8 cellular contexts compared by ENCODE assay signal in the genomic region with DNA sequence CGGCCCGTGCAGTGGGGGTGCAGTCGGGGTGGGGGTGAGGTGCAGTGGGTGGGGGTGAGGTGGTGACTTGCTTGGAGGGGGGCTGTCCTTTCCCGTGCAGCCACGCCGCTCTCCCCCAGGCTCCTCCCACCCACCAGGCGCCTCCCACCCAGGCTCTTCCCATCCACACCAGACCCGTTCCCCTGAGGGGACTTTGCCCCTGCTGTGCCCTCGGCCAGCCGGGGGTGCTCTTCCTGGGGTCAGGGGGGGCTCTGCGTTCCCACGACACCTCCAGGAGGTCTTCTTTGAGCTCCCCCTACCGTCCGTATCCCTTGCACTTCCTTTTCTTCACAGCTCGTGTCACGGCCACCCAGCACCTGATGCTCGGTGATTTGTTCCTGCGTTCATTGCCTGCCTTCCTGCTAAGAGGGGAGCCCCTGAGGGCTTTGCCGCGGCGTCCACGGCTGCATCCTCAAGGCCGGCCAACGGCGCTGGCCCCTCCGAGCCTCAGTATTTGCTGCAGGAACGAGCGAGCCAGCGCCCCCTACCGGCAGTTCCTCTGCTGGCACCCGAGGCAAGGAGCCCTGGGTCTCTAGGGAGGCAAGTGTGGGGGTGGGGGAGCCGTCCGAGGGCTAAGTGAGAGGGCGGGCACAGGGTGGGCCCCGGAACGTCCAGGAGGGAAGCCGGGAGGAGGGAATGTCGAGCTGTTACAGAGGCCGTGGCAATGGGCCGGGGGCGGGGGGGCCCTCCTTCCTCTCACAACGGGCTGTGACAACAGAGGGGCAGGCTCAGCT. TPM values are rescaled to one million over a fixed set of nuclear protein-coding genes. Genes with fewer than 3 reads are reported as not detected.
A peak's percentile ranks its signal among the peaks of the same experiment; 100 is the strongest.
DNase-seq lines count a peak whose midpoint lies in the region; ATAC-seq and TF ChIP-seq lines count a peak whose summit lies in the region.

No MANE protein-coding gene starts in this region.

- H3K4me3 ChIP-seq in esophagus (ENCODE audit: low read depth in 1 of 2, low read length in 2 of 2) (peak overlapping the region; percentile 25 to 27), muscle layer of duodenum (ENCODE audit: low read depth in 1 of 2, low read length in 2 of 2) (peak overlapping the region; percentile 50 to 67)

- no peak overlapping the region for H2BK120ac ChIP-seq in H9 (ENCODE audit: low read depth, low read length, poor library complexity, severe bottlenecking)

- peak overlapping the region; percentile 70 to 99 for H3K4me3 Mint-ChIP-seq in H9

- no peaks in the 10 kb centered on the region for H3K4me1 ChIP-seq in H9 (ENCODE audit: insufficient read depth, low read length)
- H3K4me1 ChIP-seq in esophagus (ENCODE audit: control insufficient read depth in 2 of 2, insufficient read depth in 2 of 2, low read length in 1 of 2), result peaks cover 2 to 4% of the 10 kb centered on the region in 2 donors
- H3K4me1 ChIP-seq in muscle layer of duodenum (ENCODE audit: control insufficient read depth in 1 of 2, insufficient read depth in 2 of 2, low read length in 2 of 2), result peaks cover 0 to 16% of the 10 kb centered on the region in 2 donors

- H3T11ph ChIP-seq in H9 (ENCODE audit: low read length), result no peak overlapping the region

- H3K23me2 ChIP-seq in H9 (ENCODE audit: insufficient read length, low read depth, low read length, poor library complexity, severe bottlenecking), result peaks cover 18% of the 10 kb centered on the region

- no peak overlapping the region for H4K8ac ChIP-seq in H9 (replicated peaks; ENCODE audit: insufficient read length, low read depth, low read length)

- no peak overlapping the region for H3K56ac ChIP-seq in H9 (ENCODE audit: insufficient read length, low read depth, low read length)

- H2AFZ ChIP-seq in H9 (ENCODE audit: low read length), result no peak overlapping the region

- H3K23ac ChIP-seq in H9 (ENCODE audit: insufficient read length, low read depth, low read length), result no peak overlapping the region

- DNase-seq in AG08396 (ENCODE audit: low spot score), result peak; percentile 91
- peak; percentile 94 for DNase-seq in H9
- DNase-seq in OCI-M1 (lab: John Stamatoyannopoulos, UW), result peak; percentile 92
- peak; percentile 77 for DNase-seq in activated T-cell treated with anti-CD3 and anti-CD28 coated beads for 48 hours (ENCODE audit: low read depth)
- peak; percentile 27 to 56 for DNase-seq in stimulated activated CD8-positive, alpha-beta memory T cell treated with anti-CD3 and anti-CD28 coated beads, Interleukin-7, amount 100 ng/mL, for 1 hour (ENCODE audit: low read depth in 2 of 2)

- no CpG with 5 or more reads among the region's 42 CpGs for WGBS in H9 (ENCODE audit: extremely low coverage, insufficient read length, low lambda C conversion rate)
- WGBS in esophagus, 2 donors, result 1% methylated on average over 34 to 42 of the region's 42 CpGs

- no peak overlapping the region for H2BK5ac ChIP-seq in H9 (ENCODE audit: insufficient read length, low read length)

- H3K4ac ChIP-seq in H9 (ENCODE audit: low read depth, low read length), result no peak overlapping the region

- no peak overlapping the region for H3K14ac ChIP-seq in H9 (ENCODE audit: insufficient read depth, low read length)

- H3K79me2 ChIP-seq in H9 (ENCODE audit: insufficient read depth, low read length), result no peaks in the 10 kb centered on the region

- peaks cover 0 to 2% (median 0%) of the 10 kb centered on the region in 3 experiments; a peak in 1 of 7 replicates for H3K36me3 Mint-ChIP-seq in H9 (ENCODE audit: insufficient read depth in 1 of 3, low read depth in 3 of 3)

- peak overlapping the region in 1 of 3 experiments; percentile 85; a peak in 2 of 7 replicates for H3K27ac Mint-ChIP-seq in H9

- H3K36me3 ChIP-seq in esophagus (ENCODE audit: control insufficient read depth in 2 of 2, insufficient read depth in 2 of 2, low read length in 1 of 2) (no peaks in the 10 kb centered on the region), muscle layer of duodenum (ENCODE audit: control insufficient read depth in 1 of 2, insufficient read depth in 2 of 2, low read length in 2 of 2) (no peaks in the 10 kb centered on the region)

- H3K27ac ChIP-seq in H9 (ENCODE audit: insufficient read length, low read depth, low read length) (no peak overlapping the region), esophagus (ENCODE audit: low read depth in 2 of 2, low read length in 1 of 2) (no peak overlapping the region), muscle layer of duodenum (ENCODE audit: low read length) (no peak overlapping the region)

- no peaks in the 10 kb centered on the region for H4K20me1 ChIP-seq in H9 (ENCODE audit: control insufficient read depth, insufficient read depth, insufficient read length)

- no peak overlapping the region for H3K18ac ChIP-seq in H9 (ENCODE audit: insufficient read length, low read depth, low read length)

- H3K27me3 ChIP-seq in H9 (ENCODE audit: insufficient read depth, low read length) (no peaks in the 10 kb centered on the region; the same call in 1 of the 2 replicates), esophagus (ENCODE audit: control insufficient read depth in 1 of 2, insufficient read depth in 2 of 2, low read length in 2 of 2) (no peaks in the 10 kb centered on the region), muscle layer of duodenum (ENCODE audit: low read depth, low read length) (peaks cover 4% of the 10 kb centered on the region)

- H3K4me2 ChIP-seq in H9 (ENCODE audit: insufficient read depth, insufficient read length, low read length), result peak overlapping the region; percentile 74

- peak; percentile 96 for TF ChIP-seq CTCF in H9 (conservative IDR thresholded peaks at IDR 0.05)

- ATAC-seq in HG02973 (IDR thresholded peaks at IDR 0.05; ENCODE audit: unreplicated experiment), result no peak

- H2AK5ac ChIP-seq in H9 (ENCODE audit: insufficient read length, low read length), result no peak overlapping the region

- no peaks in the 10 kb centered on the region for H3K79me1 ChIP-seq in H9 (ENCODE audit: insufficient read depth, low read depth, low read length, poor library complexity, severe bottlenecking)

- no peaks in the 10 kb centered on the region for H3K9me3 ChIP-seq in H9 (ENCODE audit: control insufficient read depth, low read depth, low read length)
- H3K9me3 ChIP-seq in esophagus (ENCODE audit: control insufficient read depth in 2 of 2, insufficient read depth in 1 of 2, low read depth in 1 of 2, low read length in 1 of 2), result no peaks in the 10 kb centered on the region
- no peaks in the 10 kb centered on the region for H3K9me3 ChIP-seq in muscle layer of duodenum (ENCODE audit: control insufficient read depth in 1 of 2, low read length in 2 of 2)

- H3K4me1 Mint-ChIP-seq in H9, result peaks cover 17 to 32% of the 10 kb centered on the region in 2 experiments

- no peak overlapping the region for H3K9ac ChIP-seq in H9 (ENCODE audit: extremely low read depth, insufficient read length, low read length)

- no peak overlapping the region for H4K5ac ChIP-seq in H9 (ENCODE audit: insufficient read length, low read depth, low read length)

- no peak overlapping the region for H2BK12ac ChIP-seq in H9 (ENCODE audit: insufficient read length, low read depth, low read length)

- H3K27me3 Mint-ChIP-seq in H9 (ENCODE audit: low read depth), result peaks cover 91% of the 10 kb centered on the region

- no peaks in the 10 kb centered on the region for H3K9me3 Mint-ChIP-seq in H9

- no peak overlapping the region for H2BK15ac ChIP-seq in H9 (ENCODE audit: low read depth, low read length)

- no peak overlapping the region for H2BK20ac ChIP-seq in H9 (ENCODE audit: low read depth, low read length, poor library complexity, severe bottlenecking)

- H4K91ac ChIP-seq in H9 (ENCODE audit: insufficient read length, low read depth, low read length), result no peak overlapping the region

RNA-seq across cellular contexts. Expression of a gene that starts 11.8 kb away (rescaled TPM):
- 3.7 and 3.8 TPM in 2 replicates for total RNA-seq in H9 (2021)
- polyA plus RNA-seq in esophagus, result under 1 TPM; 0.65 to 0.92 TPM

RNA-seq across cellular contexts. Expression of a gene that starts 42.7 kb away (rescaled TPM):
- total RNA-seq in H9 (2021), result not detected in 2 replicates
- not detected for polyA plus RNA-seq in esophagus

RNA-seq across cellular contexts. Expression of a gene that starts 45.4 kb away (rescaled TPM):
- 5.0 and 5.4 TPM in 2 replicates for total RNA-seq in H9 (2021)
- 10 to 100 TPM; 39.4 to 54.5 TPM for polyA plus RNA-seq in esophagus

Comparison
In these comparisons a context has a peak if more than half of its experiments do, and no peak if none do; other contexts are left out.
1. DNase-seq: peak in every context shown above with its lines; median percentile 94 in H9; 92 in OCI-M1; 91 in AG08396; 77 in activated T-cell treated with anti-CD3 and anti-CD28 coated beads for 48 hours; 42 in stimulated activated CD8-positive, alpha-beta memory T cell treated with anti-CD3 and anti-CD28 coated beads, Interleukin-7, amount 100 ng/mL, for 1 hour.